15 cellular contexts compared by ENCODE assay signal in genomic region chrX:20523626-20524312, GRCh38.
DNase-seq lines count a peak whose midpoint lies in the region; ATAC-seq lines count a peak whose summit lies in the region.
"Had no signal": no experiment of that assay in that cellular context is flagged by ENCODE, and none has a peak within 500 bp of the region (broad histone marks: within the 10 kb centered on the region; RNA-seq: fewer than 3 reads in every experiment).

No MANE protein-coding gene starts in this region.

- peaks cover 22% of the 10 kb centered on the region for H3K27me3 Mint-ChIP-seq in central memory CD8-positive, alpha-beta T cell

- H3K4me3 Mint-ChIP-seq in central memory CD8-positive, alpha-beta T cell = no peak overlapping the region
- H3K4me3 Mint-ChIP-seq: CD4-positive, CD25-positive, alpha-beta regulatory T cell; HFFc6 had no signal

- DNase-seq in NCI-H1105 treated with DMSO at 0.1 percent for 48 hours (lab: John Stamatoyannopoulos, UW) (peak; percentile 2), NCI-H1105 (lab: John Stamatoyannopoulos, UW) (no peak), MV-4-11 (lab: John Stamatoyannopoulos, UW) (peak; percentile 32), G401 (ENCODE audit: low spot score) (no peak), germinal center (ENCODE audit: low spot score) (no peak)
- DNase-seq in central memory CD8-positive, alpha-beta T cell (ENCODE audit: low spot score in 2 of 2) = no peak
- DNase-seq: activated CD4-positive, alpha-beta T cell treated with anti-CD3 and anti-CD28 coated beads for 4 hours; erythroblast; HFFc6; midbrain; NCI-H1436 treated with DMSO at 0.1 percent for 48 hours; NCI-H446 had no signal

- ATAC-seq in GM21423 (IDR thresholded peaks at IDR 0.05; ENCODE audit: unreplicated experiment) (peak; percentile 61), HG03280 (IDR thresholded peaks at IDR 0.05; ENCODE audit: unreplicated experiment) (no peak)
- peak; percentile 64 for ATAC-seq in central memory CD8-positive, alpha-beta T cell (replicated peaks; ENCODE audit: extremely low read depth, poor library complexity, severe bottlenecking)

- no peaks in the 10 kb centered on the region for H3K36me3 Mint-ChIP-seq in central memory CD8-positive, alpha-beta T cell (ENCODE audit: insufficient read depth)
- H3K36me3 Mint-ChIP-seq: CD4-positive, CD25-positive, alpha-beta regulatory T cell had no signal

- no peak overlapping the region for H3K27ac Mint-ChIP-seq in central memory CD8-positive, alpha-beta T cell (ENCODE audit: low read depth)
- H3K27ac Mint-ChIP-seq: CD4-positive, CD25-positive, alpha-beta regulatory T cell; HFFc6 had no signal

- peaks cover 8% of the 10 kb centered on the region for H3K4me1 Mint-ChIP-seq in central memory CD8-positive, alpha-beta T cell

- H3K9me3 Mint-ChIP-seq in central memory CD8-positive, alpha-beta T cell = no peaks in the 10 kb centered on the region
- H3K9me3 Mint-ChIP-seq: CD4-positive, CD25-positive, alpha-beta regulatory T cell; HFFc6 had no signal

- in situ Hi-C loops in G401 (cut with HindIII; ENCODE audit: low sequenced_read_pairs) = no loop called here

Comparison
In these comparisons a context has a peak if more than half of its experiments do, and no peak if none do; other contexts are left out.
1. DNase-seq: peak in NCI-H1105 treated with DMSO at 0.1 percent for 48 hours (single experiment) and MV-4-11 (single experiment); none in NCI-H1105 (single experiment), central memory CD8-positive, alpha-beta T cell (0 of 2), G401 (single experiment) and germinal center (single experiment).